10 cellular contexts compared by ENCODE assay signal in genomic region chr22:31284241-31284745, GRCh38. TPM values are rescaled to one million over a fixed set of nuclear protein-coding genes. Genes with fewer than 3 reads are reported as not detected.
A peak's percentile ranks its signal among the peaks of the same experiment; 100 is the strongest.
DNase-seq lines count a peak whose midpoint lies in the region; ATAC-seq and TF ChIP-seq lines count a peak whose summit lies in the region.
"Had no signal": no experiment of that assay in that cellular context is flagged by ENCODE, and none has a peak within 500 bp of the region (broad histone marks: within the 10 kb centered on the region; RNA-seq: fewer than 3 reads in every experiment).

No MANE protein-coding gene starts in this region.

- H3K9me1 ChIP-seq in IMR-90 (ENCODE audit: insufficient read depth, low read length): peaks cover 4% of the 10 kb centered on the region; the same call in 1 of the 2 replicates

- H3K9ac ChIP-seq in IMR-90 (ENCODE audit: low read depth, low read length): no peak overlapping the region

- no peak overlapping the region for H3K14ac ChIP-seq in IMR-90 (replicated peaks; ENCODE audit: low read depth, low read length)

- no peak overlapping the region for H2BK5ac ChIP-seq in IMR-90 (ENCODE audit: low read depth, low read length, poor library complexity, severe bottlenecking)

- no peak overlapping the region for H2AFZ ChIP-seq in IMR-90 (replicated peaks; ENCODE audit: low read length, poor library complexity)

- no peak overlapping the region for H3K4ac ChIP-seq in IMR-90 (ENCODE audit: low read depth, low read length)

- no peak for TF ChIP-seq POLR2A in IMR-90 (IDR thresholded peaks at IDR 0.05; ENCODE audit: low read depth, low read length)

- no peak overlapping the region for H2AK5ac ChIP-seq in IMR-90 (ENCODE audit: low read depth, low read length)

- no peak overlapping the region for H3K18ac ChIP-seq in IMR-90 (ENCODE audit: low read depth, low read length)

- H3K36me3 Mint-ChIP-seq in activated naive CD8-positive, alpha-beta T cell: peaks cover 12% of the 10 kb centered on the region

- no CpG with 5 or more reads among the region's 2 CpGs for WGBS in IMR-90 (ENCODE audit: extremely low coverage in 2 of 2, insufficient read length in 1 of 2), 2 experiments

- H3K9me3 ChIP-seq in IMR-90 (ENCODE audit: control insufficient read depth, insufficient read depth, low read length) (no peaks in the 10 kb centered on the region), muscle layer of duodenum (ENCODE audit: control insufficient read depth in 1 of 2, low read length in 2 of 2) (no peaks in the 10 kb centered on the region)

- H2BK15ac ChIP-seq in IMR-90 (ENCODE audit: low read depth, low read length): no peak overlapping the region

- dilution Hi-C loops in IMR-90 (cut with HindIII; ENCODE audit: low sequenced_read_pairs, unreplicated experiment): no loop called here

- peaks cover 4% of the 10 kb centered on the region; the same call in 1 of the 2 replicates for H4K20me1 ChIP-seq in IMR-90 (ENCODE audit: insufficient read depth, low read length)

- no TSS peak for BruUV-seq in IMR-90 (replicated peaks; lab: Mats Ljungman, UMichigan)

- H3K27ac Mint-ChIP-seq in activated naive CD8-positive, alpha-beta T cell: peak overlapping the region; percentile 99

- in situ Hi-C loops in IMR-90 (cut with MboI; ENCODE audit: low sequenced_read_pairs): loop anchor here (10.0 kb wide), 1 partner anchor 61 kb away; the partner anchor contains the start of gene PATZ1

- H3K23ac ChIP-seq in IMR-90 (ENCODE audit: low read depth, low read length): no peak overlapping the region

- H3K36me3 ChIP-seq in IMR-90 (ENCODE audit: control insufficient read depth, insufficient read depth, low read length) (peaks cover 55% of the 10 kb centered on the region), muscle layer of duodenum (ENCODE audit: control insufficient read depth in 1 of 2, insufficient read depth in 2 of 2, low read length in 2 of 2) (peaks cover 50 to 73% of the 10 kb centered on the region in 2 donors)

- H3K27ac ChIP-seq in 22Rv1: peak overlapping the region; percentile 44
- H3K27ac ChIP-seq in IMR-90 (ENCODE audit: insufficient read depth, low read length): no peak overlapping the region
- H3K27ac ChIP-seq in muscle layer of duodenum (ENCODE audit: low read length): peak overlapping the region; percentile 33

- DNase-seq in IMR-90 (no peak), UCSD-AML1 (lab: John Stamatoyannopoulos, UW; ENCODE audit: unreplicated experiment) (no peak), hippocampal formation (lab: John Stamatoyannopoulos, UW) (no peak), NOMO-1 treated with DMSO at 0.1 percent for 48 hours (lab: John Stamatoyannopoulos, UW; ENCODE audit: unreplicated experiment) (no peak)
- DNase-seq: NCI-H187 treated with DMSO at 0.1 percent for 48 hours, nucleus accumbens had no signal

- H2BK120ac ChIP-seq in IMR-90 (ENCODE audit: low read depth, low read length): no peak overlapping the region

- CTCF ChIA-PET in IMR-90 (lab: Yijun Ruan, JAX): no interaction called here

- no peak for TF ChIP-seq RAD21 in IMR-90 (IDR thresholded peaks at IDR 0.05; ENCODE audit: low read length)

- no peak overlapping the region for H4K5ac ChIP-seq in IMR-90 (ENCODE audit: low read depth, low read length)

- H3K9me3 Mint-ChIP-seq in activated naive CD8-positive, alpha-beta T cell (ENCODE audit: low read depth): no peaks in the 10 kb centered on the region

- H3K4me1 ChIP-seq in IMR-90 (ENCODE audit: control insufficient read depth, insufficient read depth, low read length) (no peaks in the 10 kb centered on the region), muscle layer of duodenum (ENCODE audit: control insufficient read depth in 1 of 2, insufficient read depth in 2 of 2, low read length in 2 of 2) (peaks cover 14 to 24% of the 10 kb centered on the region in 2 donors)

- no peak overlapping the region for H2BK20ac ChIP-seq in IMR-90 (ENCODE audit: low read depth, low read length)

- H3K4me1 Mint-ChIP-seq in activated naive CD8-positive, alpha-beta T cell (ENCODE audit: low read depth): peaks cover 95% of the 10 kb centered on the region

- no peak overlapping the region for H4K8ac ChIP-seq in IMR-90 (ENCODE audit: low read depth in 2 of 2, low read length in 2 of 2)

- no peak overlapping the region for H3K56ac ChIP-seq in IMR-90 (ENCODE audit: extremely low read depth, insufficient read depth, low read length)

- ATAC-seq in IMR-90 (ENCODE audit: low read depth): no peak
- ATAC-seq in HG03280 (IDR thresholded peaks at IDR 0.05; ENCODE audit: unreplicated experiment): no peak

- peak overlapping the region; percentile 82 for H3K4me3 Mint-ChIP-seq in activated naive CD8-positive, alpha-beta T cell

- intact Hi-C loops in IMR-90 (cut with micrococcal nuclease): no loop called here

- peaks cover 5 to 9% of the 10 kb centered on the region in 2 experiments; a peak in 1 of 4 replicates for H3K79me1 ChIP-seq in IMR-90 (ENCODE audit: low read depth in 1 of 2, low read length in 2 of 2)

- POLR2A ChIA-PET in IMR-90 (lab: Charles Lee; ENCODE audit: unreplicated experiment): interaction anchor here (1.1 kb wide), 1 partner anchor 202 kb away, joined by 3 read pairs; no protein-coding TSS in a partner anchor

- H3K4me3 ChIP-seq in IMR-90 (ENCODE audit: insufficient read depth, low read depth, low read length) (no peak overlapping the region), muscle layer of duodenum (ENCODE audit: low read depth in 1 of 2, low read length in 2 of 2) (no peak overlapping the region)

- peak overlapping the region; percentile 44 for H2AK9ac ChIP-seq in IMR-90 (replicated peaks; ENCODE audit: low read depth, low read length, poor library complexity)

- H4K91ac ChIP-seq in IMR-90 (ENCODE audit: insufficient read depth, low read depth, low read length): no peak overlapping the region

- H3K27me3 Mint-ChIP-seq in activated naive CD8-positive, alpha-beta T cell: no peaks in the 10 kb centered on the region

- H3K27me3 ChIP-seq in IMR-90 (ENCODE audit: control insufficient read depth, insufficient read depth, low read length) (no peaks in the 10 kb centered on the region), muscle layer of duodenum (ENCODE audit: low read depth, low read length) (no peaks in the 10 kb centered on the region)

- TF ChIP-seq CTCF in 22Rv1 (IDR thresholded peaks at IDR 0.05) (no peak), IMR-90 (conservative IDR thresholded peaks at IDR 0.05; ENCODE audit: low read depth, low read length) (no peak)

- no peak overlapping the region for H3K4me2 ChIP-seq in IMR-90 (ENCODE audit: low read depth, low read length)

TF ChIP-seq in IMR-90, 13 proteins besides CTCF, POLR2A, EP300 and RAD21:
- no peak for TF ChIP-seq CHD1 (IDR thresholded peaks at IDR 0.05; ENCODE audit: low read depth, low read length)
- no peak for TF ChIP-seq ELK1 (IDR thresholded peaks at IDR 0.05; ENCODE audit: borderline replicate concordance, low read depth, low read length)
- TF ChIP-seq RCOR1 (IDR thresholded peaks at IDR 0.05; ENCODE audit: insufficient replicate concordance, low read length): no peak
- no peak for TF ChIP-seq BHLHE40 (IDR thresholded peaks at IDR 0.05; ENCODE audit: low read depth, low read length)
- no peak for TF ChIP-seq MXI1 (IDR thresholded peaks at IDR 0.05; ENCODE audit: borderline replicate concordance, low read depth, low read length)
- no peak for TF ChIP-seq FOS (IDR thresholded peaks at IDR 0.05; ENCODE audit: low read depth, low read length)
- TF ChIP-seq MAZ (IDR thresholded peaks at IDR 0.05; ENCODE audit: borderline replicate concordance, low read depth, low read length): no peak
- TF ChIP-seq CEBPB (IDR thresholded peaks at IDR 0.05; ENCODE audit: low read depth, low read length): no peak
- no peak for TF ChIP-seq RFX5 (IDR thresholded peaks at IDR 0.05; ENCODE audit: low read depth, low read length)
- TF ChIP-seq USF2 (IDR thresholded peaks at IDR 0.05; ENCODE audit: low read depth, low read length): no peak
- no peak for TF ChIP-seq NFE2L2 (IDR thresholded peaks at IDR 0.05; ENCODE audit: low read depth, low read length)
- TF ChIP-seq SMC3 (IDR thresholded peaks at IDR 0.05; ENCODE audit: low read depth, low read length): no peak
- TF ChIP-seq MAFK (IDR thresholded peaks at IDR 0.05; ENCODE audit: low read depth, low read length): no peak
TF ChIP-seq in IMR-90: peak in this region for 0.

RNA-seq across cellular contexts. Expression of gene PIK3IP1, which starts 8.0 kb away (rescaled TPM):
- 12.9 and 13.3 TPM in 2 replicates for total RNA-seq in IMR-90 (2012; rRNA removed)
- polyA plus RNA-seq in IMR-90 (2012; rRNA removed): 16.8 and 17.6 TPM in 2 replicates
- polyA plus RNA-seq in IMR-90 (2012; cell fraction: cytosol; rRNA removed): 15.1 and 28.9 TPM in 2 replicates
- 18.3 and 21.2 TPM in 2 replicates for polyA plus RNA-seq in IMR-90 (2012; cell fraction: nucleus; rRNA removed; ENCODE audit: low replicate concordance)
